ENCODE assay signal across 20 cellular contexts in genomic region chr4:19623866-19624265, GRCh38.
DNase-seq lines count a peak whose midpoint lies in the region; ATAC-seq, FAIRE-seq and TF ChIP-seq lines count a peak whose summit lies in the region.
"Had no signal": no experiment of that assay in that cellular context is flagged by ENCODE, and none has a peak within 500 bp of the region (broad histone marks: within the 10 kb centered on the region; RNA-seq: fewer than 3 reads in every experiment).

No MANE protein-coding gene starts in this region.

- no peaks in the 10 kb centered on the region for H3K36me3 ChIP-seq in bronchial epithelial cell (ENCODE audit: control insufficient read depth, insufficient read depth, low read length)
- H3K36me3 ChIP-seq: BE2C, HAP-1, Peyer's patch had no signal

- H3K27me3 ChIP-seq in bronchial epithelial cell (ENCODE audit: control insufficient read depth, insufficient read depth, low read length): no peaks in the 10 kb centered on the region
- H3K27me3 ChIP-seq: BE2C, Peyer's patch had no signal

- no peak for ATAC-seq in natural killer cell
- no peak for ATAC-seq in GM19455 (IDR thresholded peaks at IDR 0.05; ENCODE audit: unreplicated experiment)

- no peak overlapping the region for H3K27ac Mint-ChIP-seq in natural killer cell

- intact Hi-C loops in natural killer cell (cut with micrococcal nuclease): no loop called here

- FAIRE-seq in bronchial epithelial cell (lab: Jason Lieb, UNC): no peak
- FAIRE-seq: GM12891 had no signal

- peaks cover 10 to 17% of the 10 kb centered on the region in 2 donors for H3K9me3 Mint-ChIP-seq in natural killer cell

- no peak overlapping the region for H3K4me3 Mint-ChIP-seq in natural killer cell

- H3K27me3 Mint-ChIP-seq in natural killer cell (ENCODE audit: low read depth in 2 of 2): no peaks in the 10 kb centered on the region

- DNase-seq in HCEC 1CT (peak; percentile 42), bronchial epithelial cell (ENCODE audit: low read depth) (peak; percentile 64), fibroblast of peridontal ligament (ENCODE audit: extremely low read depth) (peak; percentile 30), H4 (ENCODE audit: low spot score) (no peak), natural killer cell (no peak), COLO668 (lab: John Stamatoyannopoulos, UW; ENCODE audit: unreplicated experiment) (no peak)
- DNase-seq: BE2C, COR-L47, DMS79, KG1, NCI-H1105 treated with DMSO at 0.1 percent for 48 hours, NCI-H2029 treated with DMSO at 0.1 percent for 48 hours, NCI-H345, NCI-H524, NCI-H774, Peyer's patch, Right ventricle myocardium superior had no signal

- peaks cover 8% of the 10 kb centered on the region for H3K36me3 Mint-ChIP-seq in natural killer cell

- no peak for TF ChIP-seq CTCF in bronchial epithelial cell (IDR thresholded peaks at IDR 0.05; ENCODE audit: insufficient read depth, low read length, severe bottlenecking)
- TF ChIP-seq CTCF in natural killer cell (IDR thresholded peaks at IDR 0.05): no peak

- H3K4me1 Mint-ChIP-seq in natural killer cell: no peaks in the 10 kb centered on the region

- H3K4me3 ChIP-seq in bronchial epithelial cell (ENCODE audit: low read depth, low read length): no peak overlapping the region
- H3K4me3 ChIP-seq: HAP-1, Peyer's patch had no signal

Comparison
In these comparisons a context has a peak if more than half of its experiments do, and no peak if none do; other contexts are left out.
1. DNase-seq: peak in HCEC 1CT (single experiment), bronchial epithelial cell (single experiment) and fibroblast of peridontal ligament (single experiment); none in H4 (single experiment), natural killer cell (single experiment) and COLO668 (single experiment).